Comparison of ENCODE assay signal across 8 cellular contexts in genomic region chr13:114077938-114078335, GRCh38. TPM values are rescaled to one million over a fixed set of nuclear protein-coding genes. Genes with fewer than 3 reads are reported as not detected.
A peak's percentile ranks its signal among the peaks of the same experiment; 100 is the strongest.
DNase-seq lines count a peak whose midpoint lies in the region; ATAC-seq and TF ChIP-seq lines count a peak whose summit lies in the region.

No MANE protein-coding gene starts in this region.

- WGBS in right lobe of liver (ENCODE audit: insufficient coverage, low coverage, low lambda C conversion rate, missing lambda C conversion rate) = 71% methylated on average over 4 of the region's 13 CpGs
- WGBS in transverse colon (ENCODE audit: low coverage in 1 of 2), 2 donors = 64 to 87% methylated on average over 7 to 13 of the region's 13 CpGs

- H3K36me3 Mint-ChIP-seq in activated T-cell treated with anti-CD3 and anti-CD28 coated beads, Interleukin-2, amount 50 U/mL, for 72 hours (ENCODE audit: insufficient read depth in 2 of 2) = peaks cover 0 to 2% of the 10 kb centered on the region in 2 donors
- H3K36me3 Mint-ChIP-seq in chondrocyte (ENCODE audit: low read depth) = peaks cover 10% of the 10 kb centered on the region

- no peaks in the 10 kb centered on the region for H3K9me3 Mint-ChIP-seq in activated T-cell treated with anti-CD3 and anti-CD28 coated beads, Interleukin-2, amount 50 U/mL, for 72 hours
- H3K9me3 Mint-ChIP-seq in chondrocyte (ENCODE audit: low read depth) = no peaks in the 10 kb centered on the region

- TF ChIP-seq POLR2A in right lobe of liver (IDR thresholded peaks at IDR 0.05) = no peak
- TF ChIP-seq POLR2A in transverse colon (IDR thresholded peaks at IDR 0.05) = no peak

- peak overlapping the region; percentile 81 for H3K27ac Mint-ChIP-seq in activated T-cell treated with anti-CD3 and anti-CD28 coated beads, Interleukin-2, amount 50 U/mL, for 72 hours
- H3K27ac Mint-ChIP-seq in chondrocyte (ENCODE audit: unreplicated experiment) = peak overlapping the region; percentile 94

- H3K27me3 ChIP-seq in right lobe of liver = no peaks in the 10 kb centered on the region
- H3K27me3 ChIP-seq in transverse colon = no peaks in the 10 kb centered on the region

- no peak for ATAC-seq in activated T-cell treated with anti-CD3 and anti-CD28 coated beads, Interleukin-2, amount 50 U/mL, for 72 hours (replicated peaks in 1 of 2)
- no peak for ATAC-seq in right lobe of liver
- no peak for ATAC-seq in HG03342 (IDR thresholded peaks at IDR 0.05; ENCODE audit: unreplicated experiment)

- TF ChIP-seq CTCF in chondrocyte (IDR thresholded peaks at IDR 0.05) = no peak
- no peak for TF ChIP-seq CTCF in right lobe of liver (IDR thresholded peaks at IDR 0.05)
- TF ChIP-seq CTCF in transverse colon (IDR thresholded peaks at IDR 0.05) = no peak
- no peak for TF ChIP-seq CTCF in coronary artery (IDR thresholded peaks at IDR 0.05)

- H3K27ac ChIP-seq in right lobe of liver (no peak overlapping the region), transverse colon (peak overlapping the region; percentile 35 to 49 (median 46)), coronary artery (no peak overlapping the region)

- no peaks in the 10 kb centered on the region for H3K9me3 ChIP-seq in right lobe of liver
- H3K9me3 ChIP-seq in transverse colon = no peaks in the 10 kb centered on the region

- no peaks in the 10 kb centered on the region for H3K36me3 ChIP-seq in right lobe of liver
- no peaks in the 10 kb centered on the region for H3K36me3 ChIP-seq in transverse colon

- no peak for TF ChIP-seq EP300 in transverse colon (IDR thresholded peaks at IDR 0.05; ENCODE audit: low read depth)

- no peaks in the 10 kb centered on the region for H3K4me1 ChIP-seq in right lobe of liver
- peaks cover 10 to 18% (median 14%) of the 10 kb centered on the region in 4 donors for H3K4me1 ChIP-seq in transverse colon

- intact Hi-C loops in right lobe of liver (cut with DNase I) = no loop called here
- intact Hi-C loops in transverse colon (cut with DNase I; ENCODE audit: low total_unique reads) = no loop called here

- H3K27me3 Mint-ChIP-seq in activated T-cell treated with anti-CD3 and anti-CD28 coated beads, Interleukin-2, amount 50 U/mL, for 72 hours (ENCODE audit: low read depth) = no peaks in the 10 kb centered on the region
- no peaks in the 10 kb centered on the region for H3K27me3 Mint-ChIP-seq in chondrocyte (ENCODE audit: low read depth)

- H3K4me3 ChIP-seq in right lobe of liver (no peak overlapping the region), transverse colon (no peak overlapping the region), coronary artery (no peak overlapping the region)

- in situ Hi-C loops in transverse colon (cut with MboI; ENCODE audit: low pct_ligation_motif_present in 1 of 4, low pct_unique_long_range_greater_than_20kb in 1 of 4, low sequenced_read_pairs in 3 of 4) = no loop called here

- no peak for DNase-seq in activated T-cell treated with anti-CD3 and anti-CD28 coated beads, Interleukin-2, amount 50 U/mL, for 72 hours
- DNase-seq in activated T-cell treated with anti-CD3 and anti-CD28 coated beads for 4 hours (no peak), chondrocyte (ENCODE audit: low spot score) (peak; percentile 83), right lobe of liver (peak in 2 of 3 donors; percentile 26 to 36), transverse colon (no peak), coronary artery (ENCODE audit: low spot score) (no peak), NCI-H524 treated with DMSO at 0.1 percent for 48 hours (lab: John Stamatoyannopoulos, UW) (no peak)

- peak overlapping the region in 1 of 2 donors; percentile 11 for H3K4me3 Mint-ChIP-seq in activated T-cell treated with anti-CD3 and anti-CD28 coated beads, Interleukin-2, amount 50 U/mL, for 72 hours
- no peak overlapping the region for H3K4me3 Mint-ChIP-seq in chondrocyte (ENCODE audit: unreplicated experiment)

- peaks cover 30% of the 10 kb centered on the region for H3K4me1 Mint-ChIP-seq in activated T-cell treated with anti-CD3 and anti-CD28 coated beads, Interleukin-2, amount 50 U/mL, for 72 hours (ENCODE audit: low read depth)
- H3K4me1 Mint-ChIP-seq in chondrocyte (ENCODE audit: low read depth) = peaks cover 33% of the 10 kb centered on the region

RNA-seq across cellular contexts. Expression of gene RASA3, which starts 54.5 kb away (rescaled TPM):
- total RNA-seq in activated T-cell treated with anti-CD3 and anti-CD28 coated beads, Interleukin-2, amount 50 U/mL, for 72 hours = 10 to 100 TPM; 39.2 to 48.9 TPM
- 29.9 to 40.0 TPM (median 31.2 TPM) in 3 replicates for total RNA-seq in chondrocyte
- total RNA-seq in right lobe of liver = 1 to 10 TPM; 3.5 to 7.9 (median 4.6) TPM
- 10 to 100 TPM in 1 of 4 donors, 1 to 10 TPM in 3; 4.4 to 15.6 (median 8.5) TPM for total RNA-seq in transverse colon

Comparison
In these comparisons a context has a peak if more than half of its experiments do, and no peak if none do; other contexts are left out.
1. DNase-seq: peak in chondrocyte (single experiment) and right lobe of liver (2 of 3); none in activated T-cell treated with anti-CD3 and anti-CD28 coated beads, Interleukin-2, amount 50 U/mL, for 72 hours (0 of 2), activated T-cell treated with anti-CD3 and anti-CD28 coated beads for 4 hours (single experiment), transverse colon (single experiment), coronary artery (single experiment) and NCI-H524 treated with DMSO at 0.1 percent for 48 hours (single experiment).
2. H3K27ac ChIP-seq: peak in transverse colon (4 of 4); none in right lobe of liver (0 of 3) and coronary artery (0 of 2).